Comparison of ENCODE assay signal across 37 cellular contexts in genomic region chr10:4623757-4624420, GRCh38.
A peak's percentile ranks its signal among the peaks of the same experiment; 100 is the strongest.
DNase-seq lines count a peak whose midpoint lies in the region; ATAC-seq and TF ChIP-seq lines count a peak whose summit lies in the region.
"Had no signal": no experiment of that assay in that cellular context is flagged by ENCODE, and none has a peak within 500 bp of the region (broad histone marks: within the 10 kb centered on the region; RNA-seq: fewer than 3 reads in every experiment).

No MANE protein-coding gene starts in this region.

- H2AFZ ChIP-seq in IMR-90 (replicated peaks; ENCODE audit: low read length, poor library complexity), result no peak overlapping the region
- H2AFZ ChIP-seq: PC-9 had no signal

- H3K14ac ChIP-seq in IMR-90 (replicated peaks; ENCODE audit: low read depth, low read length), result 0 out of 2 replicates have a peak overlapping the region, but pooled peaks have one; percentile 47

- no peaks in the 10 kb centered on the region for H3K9me1 ChIP-seq in IMR-90 (ENCODE audit: insufficient read depth, low read length)

- POLR2A ChIA-PET in IMR-90 (lab: Charles Lee; ENCODE audit: unreplicated experiment), result no interaction called here

- no CpG with 5 or more reads among the region's 1 CpG for WGBS in IMR-90 (ENCODE audit: extremely low coverage in 2 of 2, insufficient read length in 1 of 2), 2 experiments
- 93 to 95% methylated on average over 1 of the region's 1 CpG for WGBS in thyroid gland, 2 donors

- intact Hi-C loops in IMR-90 (cut with micrococcal nuclease), result no loop called here
- intact Hi-C loops in thyroid gland (cut with DNase I), result no loop called here

- H2BK15ac ChIP-seq in IMR-90 (ENCODE audit: low read depth, low read length), result no peak overlapping the region; the same call in 2 of the 3 replicates

- H3K36me3 ChIP-seq in IMR-90 (ENCODE audit: control insufficient read depth, insufficient read depth, low read length) (no peaks in the 10 kb centered on the region), thyroid gland (no peaks in the 10 kb centered on the region)
- H3K36me3 ChIP-seq: BE2C, cardiac muscle cell, left ventricle myocardium inferior, MG63, right atrium auricular region, spleen had no signal

- H3K27ac ChIP-seq in IMR-90 (ENCODE audit: insufficient read depth, low read length), result no peak overlapping the region
- no peak overlapping the region for H3K27ac ChIP-seq in thyroid gland
- H3K27ac ChIP-seq: A549, cardiac muscle cell, coronary artery, PC-9, right atrium auricular region, testis had no signal

- H4K20me1 ChIP-seq in IMR-90 (ENCODE audit: insufficient read depth, low read length), result no peaks in the 10 kb centered on the region

- no peak overlapping the region for H2BK120ac ChIP-seq in IMR-90 (ENCODE audit: low read depth, low read length)

- in situ Hi-C loops in IMR-90 (cut with MboI; ENCODE audit: low sequenced_read_pairs), result no loop called here

- H2AK9ac ChIP-seq in IMR-90 (replicated peaks; ENCODE audit: low read depth, low read length, poor library complexity), result no peak overlapping the region

- no peak overlapping the region for H3K4me2 ChIP-seq in IMR-90 (ENCODE audit: low read depth, low read length)
- H3K4me2 ChIP-seq: A549, PC-9 had no signal

- peaks cover 8% of the 10 kb centered on the region for H3K9me3 Mint-ChIP-seq in activated naive CD4-positive, alpha-beta T cell treated with anti-CD3 and anti-CD28 coated beads, Interleukin-2, amount 10 ng/mL, durations not matched to agents 7 days and 5 days

- no peak overlapping the region for H3K18ac ChIP-seq in IMR-90 (ENCODE audit: low read depth, low read length)

- H3K4me1 Mint-ChIP-seq in activated naive CD4-positive, alpha-beta T cell treated with anti-CD3 and anti-CD28 coated beads, Interleukin-2, amount 10 ng/mL, durations not matched to agents 7 days and 5 days, result no peaks in the 10 kb centered on the region
- H3K4me1 Mint-ChIP-seq: CD8-positive, alpha-beta memory T cell had no signal

- H3K79me1 ChIP-seq in IMR-90 (ENCODE audit: low read depth in 1 of 2, low read length in 2 of 2), result no peaks in the 10 kb centered on the region

- H3K4me1 ChIP-seq in IMR-90 (ENCODE audit: control insufficient read depth, insufficient read depth, low read length) (peaks cover 5% of the 10 kb centered on the region; the same call in 1 of the 2 replicates), thyroid gland (no peaks in the 10 kb centered on the region)
- H3K4me1 ChIP-seq: A549, BE2C, left ventricle myocardium inferior, right atrium auricular region, testis had no signal

- no peaks in the 10 kb centered on the region for H3K36me3 Mint-ChIP-seq in activated naive CD4-positive, alpha-beta T cell treated with anti-CD3 and anti-CD28 coated beads, Interleukin-2, amount 10 ng/mL, durations not matched to agents 7 days and 5 days

- TF ChIP-seq CTCF in IMR-90 (conservative IDR thresholded peaks at IDR 0.05; ENCODE audit: low read depth, low read length) (no peak), choroid plexus epithelial cell (conservative IDR thresholded peaks at IDR 0.05; ENCODE audit: low read depth, low read length) (no peak), foreskin fibroblast (IDR thresholded peaks at IDR 0.05; ENCODE audit: low read depth, low read length) (no peak), thyroid gland (IDR thresholded peaks at IDR 0.05) (no peak)

- H3K56ac ChIP-seq in IMR-90 (ENCODE audit: extremely low read depth, insufficient read depth, low read length), result no peak overlapping the region

- dilution Hi-C loops in IMR-90 (cut with HindIII; ENCODE audit: low sequenced_read_pairs, unreplicated experiment), result no loop called here

- no peak overlapping the region for H4K8ac ChIP-seq in IMR-90 (ENCODE audit: low read depth in 2 of 2, low read length in 2 of 2)

- H4K91ac ChIP-seq in IMR-90 (ENCODE audit: insufficient read depth, low read depth, low read length), result no peak overlapping the region

- H3K4me3 Mint-ChIP-seq in activated naive CD4-positive, alpha-beta T cell treated with anti-CD3 and anti-CD28 coated beads, Interleukin-2, amount 10 ng/mL, durations not matched to agents 7 days and 5 days, result no peak overlapping the region
- H3K4me3 Mint-ChIP-seq: activated CD8-positive, alpha-beta T cell treated with anti-CD3 and anti-CD28 coated beads for 36 hours; activated T-helper 1 cell treated with anti-CD3 and anti-CD28 coated beads, Interleukin-12 subunit alpha, Interleukin-12 subunit beta, Interleukin-2, Interleukin-4 antibody, amounts not matched to agents 30 ng/mL and 10 ng/mL and 1 ng/mL, durations not matched to agents 14 hours and 24 hours and 36 hours; CD8-positive, alpha-beta memory T cell had no signal

- H3K9me3 ChIP-seq in IMR-90 (ENCODE audit: control insufficient read depth, insufficient read depth, low read length) (peaks cover 2% of the 10 kb centered on the region; the same call in 1 of the 2 replicates), thyroid gland (no peaks in the 10 kb centered on the region)
- H3K9me3 ChIP-seq: BE2C, MG63, testis had no signal

- H3K27me3 Mint-ChIP-seq in activated naive CD4-positive, alpha-beta T cell treated with anti-CD3 and anti-CD28 coated beads, Interleukin-2, amount 10 ng/mL, durations not matched to agents 7 days and 5 days, result peaks cover 12% of the 10 kb centered on the region

- H2BK5ac ChIP-seq in IMR-90 (ENCODE audit: low read depth, low read length, poor library complexity, severe bottlenecking), result no peak overlapping the region

- no peak overlapping the region for H3K27ac Mint-ChIP-seq in activated naive CD4-positive, alpha-beta T cell treated with anti-CD3 and anti-CD28 coated beads, Interleukin-2, amount 10 ng/mL, durations not matched to agents 7 days and 5 days
- H3K27ac Mint-ChIP-seq: activated CD8-positive, alpha-beta T cell treated with anti-CD3 and anti-CD28 coated beads for 36 hours; activated T-helper 1 cell treated with anti-CD3 and anti-CD28 coated beads, Interleukin-12 subunit alpha, Interleukin-12 subunit beta, Interleukin-2, Interleukin-4 antibody, amounts not matched to agents 30 ng/mL and 10 ng/mL and 1 ng/mL, durations not matched to agents 14 hours and 24 hours and 36 hours; CD8-positive, alpha-beta memory T cell had no signal

- CTCF ChIA-PET in IMR-90 (lab: Yijun Ruan, JAX), result no interaction called here
- CTCF ChIA-PET in activated naive CD4-positive, alpha-beta T cell treated with anti-CD3 and anti-CD28 coated beads, Interleukin-2, amount 10 ng/mL, durations not matched to agents 7 days and 5 days (lab: Charles Lee), result no interaction called here

- no peak overlapping the region for H4K5ac ChIP-seq in IMR-90 (ENCODE audit: low read depth, low read length)

- no peak overlapping the region for H3K9ac ChIP-seq in IMR-90 (ENCODE audit: low read depth, low read length)

- no peak for TF ChIP-seq POLR2A in IMR-90 (IDR thresholded peaks at IDR 0.05; ENCODE audit: low read depth, low read length)
- TF ChIP-seq POLR2A in thyroid gland (IDR thresholded peaks at IDR 0.05), result no peak

- no TSS peak for BruUV-seq in IMR-90 (replicated peaks; lab: Mats Ljungman, UMichigan)

- H3K27me3 ChIP-seq in IMR-90 (ENCODE audit: control insufficient read depth, insufficient read depth, low read length) (no peaks in the 10 kb centered on the region), thyroid gland (no peaks in the 10 kb centered on the region)
- H3K27me3 ChIP-seq: BE2C, cardiac muscle cell, MG63, right atrium auricular region, testis had no signal

- ATAC-seq in IMR-90 (ENCODE audit: low read depth) (peak; percentile 60), GM18502 (IDR thresholded peaks at IDR 0.05; ENCODE audit: poor library complexity, unreplicated experiment) (no peak)
- ATAC-seq: A549; activated CD8-positive, alpha-beta T cell treated with anti-CD3 and anti-CD28 coated beads for 36 hours; stimulated activated naive CD8-positive, alpha-beta T cell treated with anti-CD3 and anti-CD28 coated beads, Interleukin-15, Interleukin-2, amounts not matched to agents 100 U/mL and 50 U/mL, for 24 hours had no signal

- H2BK20ac ChIP-seq in IMR-90 (ENCODE audit: low read depth, low read length), result no peak overlapping the region

- TF ChIP-seq RAD21 in IMR-90 (IDR thresholded peaks at IDR 0.05; ENCODE audit: low read length), result no peak

- H3K4ac ChIP-seq in IMR-90 (ENCODE audit: low read depth, low read length), result no peak overlapping the region

- H2AK5ac ChIP-seq in IMR-90 (ENCODE audit: low read depth, low read length), result no peak overlapping the region

- DNase-seq in AG08395 (ENCODE audit: low spot score) (peak; percentile 4), IMR-90 (peak; percentile 76), choroid plexus epithelial cell (ENCODE audit: low read depth) (peak; percentile 44), foreskin fibroblast (peak; percentile 21 to 47), NCI-H2227 treated with DMSO at 0.1 percent for 48 hours (lab: John Stamatoyannopoulos, UW) (no peak), thyroid gland (no peak)
- no peak for DNase-seq in activated naive CD4-positive, alpha-beta T cell treated with anti-CD3 and anti-CD28 coated beads, Interleukin-2, amount 10 ng/mL, durations not matched to agents 7 days and 5 days
- DNase-seq: activated CD4-positive, alpha-beta T cell treated with anti-CD3 and anti-CD28 coated beads for 1 hour; activated CD8-positive, alpha-beta memory T cell treated with anti-CD3 and anti-CD28 coated beads, Interleukin-2, amount 50 U/mL, for 48 hours; activated CD8-positive, alpha-beta T cell treated with anti-CD3 and anti-CD28 coated beads for 36 hours; activated naive CD4-positive, alpha-beta T cell treated with Interleukin-2 at 50 U/mL for 16 hours; amniotic stem cell; BE2C; CD8-positive, alpha-beta memory T cell; DMS 273 treated with DMSO at 0.1 percent for 48 hours; effector CD8-positive, alpha-beta T cell; erythroblast; H7; KG1; left ventricle myocardium inferior; MG63; NCI-H1105 treated with DMSO at 0.1 percent for 48 hours; NCI-H1930; NCI-H2171 treated with DMSO at 0.1 percent for 48 hours; NCI-H526; PC-9; SHP77; spleen; stimulated activated CD4-positive, alpha-beta T cell treated with anti-CD3 and anti-CD28 coated beads, Interleukin-2, amount 100 ng/mL, for 24 hours; stimulated activated naive CD8-positive, alpha-beta T cell treated with anti-CD3 and anti-CD28 coated beads, Interleukin-15, Interleukin-2, amounts not matched to agents 100 U/mL and 50 U/mL, for 24 hours; testis had no signal

- no peak overlapping the region for H3K23ac ChIP-seq in IMR-90 (ENCODE audit: low read depth, low read length)

- no peak overlapping the region for H3K4me3 ChIP-seq in IMR-90 (ENCODE audit: insufficient read depth, low read depth, low read length)
- H3K4me3 ChIP-seq in choroid plexus epithelial cell (ENCODE audit: low read depth, low read length), result no peak overlapping the region
- no peak overlapping the region for H3K4me3 ChIP-seq in foreskin fibroblast (ENCODE audit: low read depth in 1 of 2, low read length in 2 of 2)
- no peak overlapping the region for H3K4me3 ChIP-seq in thyroid gland (replicated peaks in 1 of 3)
- H3K4me3 ChIP-seq: A549, cardiac muscle cell, coronary artery, left ventricle myocardium inferior, MG63, PC-9, right atrium auricular region, spleen, testis had no signal

Comparison
In these comparisons a context has a peak if more than half of its experiments do, and no peak if none do; other contexts are left out.
1. DNase-seq: peak in AG08395 (single experiment), IMR-90 (single experiment), choroid plexus epithelial cell (single experiment) and foreskin fibroblast (2 of 2); none in NCI-H2227 treated with DMSO at 0.1 percent for 48 hours (single experiment), thyroid gland (0 of 2) and activated naive CD4-positive, alpha-beta T cell treated with anti-CD3 and anti-CD28 coated beads, Interleukin-2, amount 10 ng/mL, durations not matched to agents 7 days and 5 days (single experiment).